Comparison of ENCODE assay signal across 8 cellular contexts in the genomic region with DNA sequence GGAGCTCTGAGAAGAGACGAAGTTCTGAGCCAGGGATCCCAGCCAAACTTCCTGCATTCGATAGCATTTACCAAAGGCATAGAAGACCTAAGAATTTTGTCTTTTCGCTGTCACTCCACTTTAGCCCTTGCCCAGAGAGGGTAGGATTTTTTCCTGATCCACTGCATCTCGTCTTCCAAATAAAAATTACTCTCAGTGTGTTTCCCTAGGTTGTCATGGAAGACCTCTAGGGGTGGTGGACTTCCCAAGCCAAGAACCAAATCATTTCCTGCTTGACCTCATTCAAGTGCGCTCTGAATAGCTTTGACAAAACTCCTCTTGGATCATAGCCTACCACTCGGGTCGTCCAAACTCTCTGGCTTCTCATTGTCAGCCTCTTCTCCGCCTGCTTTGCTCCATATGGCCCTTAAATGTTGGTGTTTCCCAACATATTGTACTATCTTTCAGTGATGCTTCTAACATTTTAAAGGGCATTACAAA. TPM values are rescaled to one million over a fixed set of nuclear protein-coding genes. Genes with fewer than 3 reads are reported as not detected.
A peak's percentile ranks its signal among the peaks of the same experiment; 100 is the strongest.
DNase-seq lines count a peak whose midpoint lies in the region; ATAC-seq lines count a peak whose summit lies in the region.

No MANE protein-coding gene starts in this region.

- peak overlapping the region; percentile 40 for H3K27ac ChIP-seq in substantia nigra (ENCODE audit: low read depth, low read length, poor library complexity, severe bottlenecking)

- H3K4me1 Mint-ChIP-seq in activated T-cell treated with anti-CD3 and anti-CD28 coated beads, Interleukin-2, amount 50 U/mL, for 4 hours (ENCODE audit: low read depth), result peaks cover 34% of the 10 kb centered on the region
- peaks cover 33% of the 10 kb centered on the region for H3K4me1 Mint-ChIP-seq in activated naive CD8-positive, alpha-beta T cell treated with anti-CD3 and anti-CD28 coated beads, Interleukin-2, amount 50 U/mL, for 24 hours
- H3K4me1 Mint-ChIP-seq in immature natural killer cell, result peaks cover 30 to 47% of the 10 kb centered on the region in 2 donors

- ATAC-seq in activated T-cell treated with anti-CD3 and anti-CD28 coated beads, Interleukin-2, amount 50 U/mL, for 4 hours, result no peak
- ATAC-seq in activated naive CD8-positive, alpha-beta T cell treated with anti-CD3 and anti-CD28 coated beads, Interleukin-2, amount 50 U/mL, for 24 hours, result no peak
- no peak for ATAC-seq in HG03108 (IDR thresholded peaks at IDR 0.05; ENCODE audit: unreplicated experiment)

- H3K36me3 Mint-ChIP-seq in activated T-cell treated with anti-CD3 and anti-CD28 coated beads, Interleukin-2, amount 50 U/mL, for 4 hours (ENCODE audit: insufficient read depth), result peaks cover 28% of the 10 kb centered on the region
- peaks cover 42% of the 10 kb centered on the region for H3K36me3 Mint-ChIP-seq in activated naive CD8-positive, alpha-beta T cell treated with anti-CD3 and anti-CD28 coated beads, Interleukin-2, amount 50 U/mL, for 24 hours (ENCODE audit: low read depth)
- peaks cover 14 to 25% (median 16%) of the 10 kb centered on the region in 3 donors for H3K36me3 Mint-ChIP-seq in immature natural killer cell

- H3K27ac Mint-ChIP-seq in activated naive CD8-positive, alpha-beta T cell treated with anti-CD3 and anti-CD28 coated beads, Interleukin-2, amount 50 U/mL, for 24 hours, result no peak overlapping the region
- H3K27ac Mint-ChIP-seq in immature natural killer cell, result peak overlapping the region; percentile 91 to 97 (median 94)

- no peaks in the 10 kb centered on the region for H3K9me3 Mint-ChIP-seq in activated T-cell treated with anti-CD3 and anti-CD28 coated beads, Interleukin-2, amount 50 U/mL, for 4 hours
- peaks cover 4% of the 10 kb centered on the region for H3K9me3 Mint-ChIP-seq in activated naive CD8-positive, alpha-beta T cell treated with anti-CD3 and anti-CD28 coated beads, Interleukin-2, amount 50 U/mL, for 24 hours
- no peaks in the 10 kb centered on the region for H3K9me3 Mint-ChIP-seq in immature natural killer cell

- peak overlapping the region; percentile 97 for H3K4me3 Mint-ChIP-seq in activated T-cell treated with anti-CD3 and anti-CD28 coated beads, Interleukin-2, amount 50 U/mL, for 4 hours
- H3K4me3 Mint-ChIP-seq in activated naive CD8-positive, alpha-beta T cell treated with anti-CD3 and anti-CD28 coated beads, Interleukin-2, amount 50 U/mL, for 24 hours, result peak overlapping the region; percentile 95
- peak overlapping the region; percentile 98 to 99 (median 98) for H3K4me3 Mint-ChIP-seq in immature natural killer cell

- no peaks in the 10 kb centered on the region for H3K27me3 Mint-ChIP-seq in activated T-cell treated with anti-CD3 and anti-CD28 coated beads, Interleukin-2, amount 50 U/mL, for 4 hours (ENCODE audit: low read depth)
- no peaks in the 10 kb centered on the region for H3K27me3 Mint-ChIP-seq in activated naive CD8-positive, alpha-beta T cell treated with anti-CD3 and anti-CD28 coated beads, Interleukin-2, amount 50 U/mL, for 24 hours
- H3K27me3 Mint-ChIP-seq in immature natural killer cell (ENCODE audit: low read depth in 3 of 3), result peaks cover 2 to 13% (median 6%) of the 10 kb centered on the region in 3 donors

- no peak for DNase-seq in activated T-cell treated with anti-CD3 and anti-CD28 coated beads, Interleukin-2, amount 50 U/mL, for 4 hours
- no peak for DNase-seq in activated T-cell treated with anti-CD3 and anti-CD28 coated beads, Interleukin-2, amount 50 U/mL, for 48 hours
- no peak for DNase-seq in activated naive CD8-positive, alpha-beta T cell treated with anti-CD3 and anti-CD28 coated beads, Interleukin-2, amount 50 U/mL, for 24 hours
- DNase-seq in immature natural killer cell, result no peak
- DNase-seq in substantia nigra (lab: John Stamatoyannopoulos, UW), result peak in 6 of 49 donors; percentile 10 to 65 (median 30)
- no peak for DNase-seq in NCI-H345 (lab: John Stamatoyannopoulos, UW)
- no peak for DNase-seq in NCI-H1417 treated with DMSO at 0.1 percent for 48 hours (lab: John Stamatoyannopoulos, UW)

RNA-seq across cellular contexts. Expression of a gene that starts 0.4 kb away (rescaled TPM):
- 10 to 100 TPM; 29.1 to 36.3 (median 32.5) TPM for total RNA-seq in activated T-cell treated with anti-CD3 and anti-CD28 coated beads, Interleukin-2, amount 50 U/mL, for 4 hours
- 10 to 100 TPM; 13.9 to 29.2 (median 19.9) TPM for polyA plus RNA-seq in immature natural killer cell

RNA-seq across cellular contexts. Expression of a gene that starts 16.5 kb away (rescaled TPM):
- total RNA-seq in activated T-cell treated with anti-CD3 and anti-CD28 coated beads, Interleukin-2, amount 50 U/mL, for 4 hours, result 10 to 100 TPM; 22.3 to 27.3 (median 27.1) TPM
- 10 to 100 TPM; 23.0 to 26.0 (median 26.0) TPM for polyA plus RNA-seq in immature natural killer cell

RNA-seq across cellular contexts. Expression of a gene that starts 59.1 kb away (rescaled TPM):
- total RNA-seq in activated T-cell treated with anti-CD3 and anti-CD28 coated beads, Interleukin-2, amount 50 U/mL, for 4 hours, result 1 to 10 TPM; 2.2 to 4.3 (median 3.6) TPM
- polyA plus RNA-seq in immature natural killer cell, result under 1 TPM; 0.08 to 0.98 (median 0.12) TPM
